ENCODE assay signal across 11 cellular contexts in genomic region chr10:97327348-97328294, GRCh38. TPM values are rescaled to one million over a fixed set of nuclear protein-coding genes. Genes with fewer than 3 reads are reported as not detected.
DNase-seq lines count a peak whose midpoint lies in the region; ATAC-seq and TF ChIP-seq lines count a peak whose summit lies in the region.
"Had no signal": no experiment of that assay in that cellular context is flagged by ENCODE, and none has a peak within 500 bp of the region (broad histone marks: within the 10 kb centered on the region; RNA-seq: fewer than 3 reads in every experiment).

No MANE protein-coding gene starts in this region.

- H3K9me3 ChIP-seq in psoas muscle = no peaks in the 10 kb centered on the region
- H3K9me3 ChIP-seq: HAP-1 had no signal

- no peaks in the 10 kb centered on the region for H3K27me3 ChIP-seq in psoas muscle (ENCODE audit: insufficient read depth in 3 of 3, low read length in 2 of 3)
- H3K27me3 ChIP-seq: brain microvascular endothelial cell had no signal

- H3K27me3 Mint-ChIP-seq in activated naive CD4-positive, alpha-beta T cell treated with anti-CD3 and anti-CD28 coated beads, Interleukin-2, amount 10 ng/mL, durations not matched to agents 7 days and 5 days = peaks cover 4% of the 10 kb centered on the region
- no peaks in the 10 kb centered on the region for H3K27me3 Mint-ChIP-seq in dendritic cell treated with granulocyte-macrophage colony-stimulating factor and Interleukin-4, amounts not matched to agents 40 ng/mL and 50 ng/mL, for 4 days
- peaks cover 7% of the 10 kb centered on the region for H3K27me3 Mint-ChIP-seq in type B pancreatic cell

- peaks cover 3 to 9% of the 10 kb centered on the region in 2 donors for H3K36me3 ChIP-seq in psoas muscle (ENCODE audit: insufficient read depth in 1 of 2, low read depth in 1 of 2)
- H3K36me3 ChIP-seq: brain microvascular endothelial cell, HAP-1 had no signal

- peaks cover 16% of the 10 kb centered on the region for H3K4me1 ChIP-seq in psoas muscle

- no peak overlapping the region for H3K27ac ChIP-seq in psoas muscle
- H3K27ac ChIP-seq: brain microvascular endothelial cell had no signal

- DNase-seq in activated naive CD4-positive, alpha-beta T cell treated with anti-CD3 and anti-CD28 coated beads, Interleukin-2, amount 10 ng/mL, durations not matched to agents 7 days and 5 days = no peak
- DNase-seq in activated naive CD4-positive, alpha-beta T cell treated with anti-CD3 and anti-CD28 coated beads, Interleukin-2, amount 50 U/mL, for 16 hours = no peak
- DNase-seq in NCI-H774 (lab: John Stamatoyannopoulos, UW) (peak; percentile 29), type B pancreatic cell (ENCODE audit: extremely low spot score, unreplicated experiment) (no peak), psoas muscle (no peak), left cardiac atrium (no peak), amygdala (lab: John Stamatoyannopoulos, UW) (no peak)
- DNase-seq: brain microvascular endothelial cell; stimulated activated CD4-positive, alpha-beta T cell treated with anti-CD3 and anti-CD28 coated beads, Interleukin-12 subunit alpha, Interleukin-12 subunit beta, amount 100 ng/mL, for 4 hours had no signal

- intact Hi-C loops in dendritic cell treated with granulocyte-macrophage colony-stimulating factor and Interleukin-4, amounts not matched to agents 40 ng/mL and 50 ng/mL, for 4 days (cut with micrococcal nuclease) = no loop called here
- intact Hi-C loops in psoas muscle (cut with DNase I) (no loop called here), left cardiac atrium (cut with DNase I) (no loop called here)

- no peak for TF ChIP-seq CTCF in type B pancreatic cell (conservative IDR thresholded peaks at IDR 0.05)
- no peak for TF ChIP-seq CTCF in psoas muscle (IDR thresholded peaks at IDR 0.05)

- H3K4me1 Mint-ChIP-seq in activated naive CD4-positive, alpha-beta T cell treated with anti-CD3 and anti-CD28 coated beads, Interleukin-2, amount 10 ng/mL, durations not matched to agents 7 days and 5 days = peaks cover 54% of the 10 kb centered on the region
- peaks cover 72% of the 10 kb centered on the region for H3K4me1 Mint-ChIP-seq in dendritic cell treated with granulocyte-macrophage colony-stimulating factor and Interleukin-4, amounts not matched to agents 40 ng/mL and 50 ng/mL, for 4 days (ENCODE audit: low read depth)
- H3K4me1 Mint-ChIP-seq in type B pancreatic cell (ENCODE audit: unreplicated experiment) = peaks cover 42% of the 10 kb centered on the region

- peaks cover 19% of the 10 kb centered on the region for H3K36me3 Mint-ChIP-seq in activated naive CD4-positive, alpha-beta T cell treated with anti-CD3 and anti-CD28 coated beads, Interleukin-2, amount 10 ng/mL, durations not matched to agents 7 days and 5 days
- H3K36me3 Mint-ChIP-seq in dendritic cell treated with granulocyte-macrophage colony-stimulating factor and Interleukin-4, amounts not matched to agents 40 ng/mL and 50 ng/mL, for 4 days (ENCODE audit: low read depth) = peaks cover 68% of the 10 kb centered on the region
- peaks cover 18% of the 10 kb centered on the region for H3K36me3 Mint-ChIP-seq in type B pancreatic cell

- no peaks in the 10 kb centered on the region for H3K9me3 Mint-ChIP-seq in activated naive CD4-positive, alpha-beta T cell treated with anti-CD3 and anti-CD28 coated beads, Interleukin-2, amount 10 ng/mL, durations not matched to agents 7 days and 5 days
- H3K9me3 Mint-ChIP-seq in dendritic cell treated with granulocyte-macrophage colony-stimulating factor and Interleukin-4, amounts not matched to agents 40 ng/mL and 50 ng/mL, for 4 days = no peaks in the 10 kb centered on the region
- no peaks in the 10 kb centered on the region for H3K9me3 Mint-ChIP-seq in type B pancreatic cell

- CTCF ChIA-PET in activated naive CD4-positive, alpha-beta T cell treated with anti-CD3 and anti-CD28 coated beads, Interleukin-2, amount 10 ng/mL, durations not matched to agents 7 days and 5 days (lab: Charles Lee) = interaction anchor here (0.6 kb wide), 2 partner anchors 73 to 118 kb away, joined by 3 read pairs; no protein-coding TSS in a partner anchor

- H3K4me3 Mint-ChIP-seq in activated naive CD4-positive, alpha-beta T cell treated with anti-CD3 and anti-CD28 coated beads, Interleukin-2, amount 10 ng/mL, durations not matched to agents 7 days and 5 days = no peak overlapping the region
- H3K4me3 Mint-ChIP-seq in dendritic cell treated with granulocyte-macrophage colony-stimulating factor and Interleukin-4, amounts not matched to agents 40 ng/mL and 50 ng/mL, for 4 days = no peak overlapping the region
- peak overlapping the region; percentile 42 for H3K4me3 Mint-ChIP-seq in type B pancreatic cell

- ATAC-seq in psoas muscle (no peak), left cardiac atrium (no peak)

- H3K4me3 ChIP-seq in psoas muscle = no peak overlapping the region
- H3K4me3 ChIP-seq: HAP-1 had no signal

- 79 to 88% (median 82%) methylated on average over 7 of the region's 7 CpGs for WGBS in psoas muscle, 3 donors

- peak overlapping the region; percentile 47 for H3K27ac Mint-ChIP-seq in activated naive CD4-positive, alpha-beta T cell treated with anti-CD3 and anti-CD28 coated beads, Interleukin-2, amount 10 ng/mL, durations not matched to agents 7 days and 5 days
- peak overlapping the region; percentile 39 for H3K27ac Mint-ChIP-seq in dendritic cell treated with granulocyte-macrophage colony-stimulating factor and Interleukin-4, amounts not matched to agents 40 ng/mL and 50 ng/mL, for 4 days
- H3K27ac Mint-ChIP-seq in type B pancreatic cell = peak overlapping the region; percentile 93

RNA-seq across cellular contexts. Expression of gene FRAT2, which starts 6.9 kb away (rescaled TPM):
- total RNA-seq in type B pancreatic cell (ENCODE audit: low replicate concordance) (23.1 and 36.4 TPM in 2 replicates), psoas muscle (10 to 100 TPM in 1 of 4 donors, 1 to 10 TPM in 3; 5.3 to 11.1 (median 6.6) TPM), left cardiac atrium (1 to 10 TPM; 4.9 to 7.6 TPM)
- 10 to 100 TPM in 2 of 3 donors, 1 to 10 TPM in 1; 3.2 to 28.4 (median 12.4) TPM for polyA plus RNA-seq in psoas muscle

RNA-seq across cellular contexts. Expression of gene FRAT1, which starts 8.6 kb away (rescaled TPM):
- total RNA-seq in type B pancreatic cell (ENCODE audit: low replicate concordance) (4.7 and 6.1 TPM in 2 replicates), psoas muscle (1 to 10 TPM; 1.2 to 3.4 (median 2.7) TPM), left cardiac atrium (1 to 10 TPM; 2.1 to 6.2 TPM)
- 1 to 10 TPM in 2 of 3 donors, under 1 TPM in 1; 0.61 to 3.9 (median 1.6) TPM for polyA plus RNA-seq in psoas muscle

RNA-seq across cellular contexts. Expression of gene ARHGAP19, which starts 35.2 kb away (rescaled TPM):
- total RNA-seq in type B pancreatic cell (ENCODE audit: low replicate concordance) = 7.3 and 19.8 TPM in 2 replicates
- 1 to 10 TPM; 1.2 to 3.9 (median 1.8) TPM for total RNA-seq in psoas muscle
- polyA plus RNA-seq in psoas muscle = 1 to 10 TPM in 1 of 3 donors, under 1 TPM in 2; 0.77 to 1.8 (median 0.94) TPM
- 1 to 10 TPM; 4.4 to 7.6 TPM for total RNA-seq in left cardiac atrium

Comparison
In these comparisons a context has a peak if more than half of its experiments do, and no peak if none do; other contexts are left out.
1. H3K27ac Mint-ChIP-seq: peak in every context shown above with its lines; median percentile 93 in type B pancreatic cell; 47 in activated naive CD4-positive, alpha-beta T cell treated with anti-CD3 and anti-CD28 coated beads, Interleukin-2, amount 10 ng/mL, durations not matched to agents 7 days and 5 days; 39 in dendritic cell treated with granulocyte-macrophage colony-stimulating factor and Interleukin-4, amounts not matched to agents 40 ng/mL and 50 ng/mL, for 4 days.